In genomic region chr4:48963042-48963679, GRCh38 we compare ENCODE assay signal across 9 cellular contexts. TPM values are rescaled to one million over a fixed set of nuclear protein-coding genes. Genes with fewer than 3 reads are reported as not detected.
DNase-seq lines count a peak whose midpoint lies in the region; ATAC-seq and TF ChIP-seq lines count a peak whose summit lies in the region.
"Had no signal": no experiment of that assay in that cellular context is flagged by ENCODE, and none has a peak within 500 bp of the region (broad histone marks: within the 10 kb centered on the region; RNA-seq: fewer than 3 reads in every experiment).

No MANE protein-coding gene starts in this region.

- no peaks in the 10 kb centered on the region for H3K9me3 ChIP-seq in right atrium auricular region
- no peaks in the 10 kb centered on the region for H3K9me3 ChIP-seq in gastrocnemius medialis
- H3K9me3 ChIP-seq: BLaER1 had no signal

- H3K4me1 ChIP-seq in right atrium auricular region: no peaks in the 10 kb centered on the region
- no peaks in the 10 kb centered on the region for H3K4me1 ChIP-seq in gastrocnemius medialis
- H3K4me1 ChIP-seq: BLaER1 had no signal

- peak; percentile 93 for ATAC-seq in HG02885 (IDR thresholded peaks at IDR 0.05; ENCODE audit: poor library complexity, unreplicated experiment)
- peak; percentile 65 to 81 for ATAC-seq in gastrocnemius medialis

- DNase-seq in activated gamma-delta T cell treated with Interleukin-2 at 50 U/mL for 16 hours (peak; percentile 73), activated gamma-delta T cell (lab: John Stamatoyannopoulos, UW) (no peak), NCI-H1694 treated with DMSO at 0.1 percent for 48 hours (lab: John Stamatoyannopoulos, UW) (peak; percentile 83), T-helper 1 cell (peak; percentile 27 to 74 (median 63)), amniotic epithelial cell (ENCODE audit: low read depth) (peak; percentile 81), right atrium auricular region (ENCODE audit: low spot score) (peak; percentile 66), gastrocnemius medialis (peak; percentile 32 to 40)

- H3K4me3 ChIP-seq in right atrium auricular region (no peak overlapping the region), gastrocnemius medialis (no peak overlapping the region)
- H3K4me3 ChIP-seq: BLaER1 had no signal

- no peaks in the 10 kb centered on the region for H3K27me3 ChIP-seq in right atrium auricular region
- H3K27me3 ChIP-seq in gastrocnemius medialis: no peaks in the 10 kb centered on the region
- H3K27me3 ChIP-seq: BLaER1 had no signal

- no peaks in the 10 kb centered on the region for H3K36me3 ChIP-seq in right atrium auricular region
- H3K36me3 ChIP-seq in gastrocnemius medialis: no peaks in the 10 kb centered on the region
- H3K36me3 ChIP-seq: BLaER1 had no signal

- TF ChIP-seq CTCF in right atrium auricular region (IDR thresholded peaks at IDR 0.05) (peak; percentile 89 to 94), gastrocnemius medialis (IDR thresholded peaks at IDR 0.05 in 4 of 5, conservative IDR thresholded peaks at IDR 0.05 in 1 of 5) (peak; percentile 64 to 91 (median 85))

- in situ Hi-C loops in gastrocnemius medialis (cut with MboI; ENCODE audit: low sequenced_read_pairs in 4 of 4): loop anchor here in 2 of 4 donors (5.0 to 25.0 kb wide), 3 partner anchors 386 to 651 kb away; no protein-coding TSS in a partner anchor

- H3K27ac ChIP-seq in right atrium auricular region (no peak overlapping the region), gastrocnemius medialis (no peak overlapping the region)
- H3K27ac ChIP-seq: BLaER1 had no signal

- no peak for TF ChIP-seq POLR2A in gastrocnemius medialis (IDR thresholded peaks at IDR 0.05)

- intact Hi-C loops in gastrocnemius medialis (cut with DNase I; ENCODE audit: low total_unique reads): loop anchor here (1.0 kb wide), 1 partner anchor 385 kb away; no protein-coding TSS in a partner anchor

RNA-seq across cellular contexts. Expression of gene CWH43, which starts 22.9 kb away (rescaled TPM):
- not detected for total RNA-seq in right atrium auricular region
- under 1 TPM in 1 of 4 donors, not detected in 3; 0.10 TPM for total RNA-seq in gastrocnemius medialis

RNA-seq across cellular contexts. Expression of gene OCIAD2, which starts 56.6 kb away (rescaled TPM):
- total RNA-seq in right atrium auricular region (10 to 100 TPM in 1 of 2 donors, 1 to 10 TPM in 1; 8.3 to 13.2 TPM), gastrocnemius medialis (1 to 10 TPM; 1.3 to 7.7 (median 2.4) TPM)
